In genomic region chr10:35924726-35925125, GRCh38 we compare ENCODE assay signal across 20 cellular contexts.
A peak's percentile ranks its signal among the peaks of the same experiment; 100 is the strongest.
DNase-seq lines count a peak whose midpoint lies in the region; ATAC-seq and TF ChIP-seq lines count a peak whose summit lies in the region.
"Had no signal": no experiment of that assay in that cellular context is flagged by ENCODE, and none has a peak within 500 bp of the region (broad histone marks: within the 10 kb centered on the region; RNA-seq: fewer than 3 reads in every experiment).

No MANE protein-coding gene starts in this region.

- ATAC-seq in GM18870 (IDR thresholded peaks at IDR 0.05; ENCODE audit: unreplicated experiment): no peak
- ATAC-seq: GM12878 had no signal

- no peak overlapping the region for H4K8ac ChIP-seq in mesendoderm (ENCODE audit: low read depth, low read length)

- TF ChIP-seq CTCF in WERI-Rb-1 (IDR thresholded peaks at IDR 0.05; ENCODE audit: low read depth, low read length): no peak

- H2AK5ac ChIP-seq in mesendoderm (ENCODE audit: low read length): no peak overlapping the region

- H3K27me3 ChIP-seq in HUES48 (ENCODE audit: control insufficient read depth, insufficient read depth, low read length): no peaks in the 10 kb centered on the region
- no peaks in the 10 kb centered on the region for H3K27me3 ChIP-seq in WERI-Rb-1 (ENCODE audit: insufficient read depth, low read depth, severe bottlenecking)
- no peaks in the 10 kb centered on the region for H3K27me3 ChIP-seq in mesendoderm (ENCODE audit: insufficient read depth, low read length, poor library complexity)

- H3K9ac ChIP-seq in HUES48 (ENCODE audit: low read depth, low read length) (no peak overlapping the region), mesendoderm (ENCODE audit: low read length) (no peak overlapping the region)
- H3K9ac ChIP-seq: GM23248 had no signal

- H3K4me2 ChIP-seq in mesendoderm (ENCODE audit: low read length): no peak overlapping the region

- H3K4me1 ChIP-seq in HUES48 (ENCODE audit: control insufficient read depth, insufficient read depth, low read length) (peaks cover 28% of the 10 kb centered on the region), mesendoderm (ENCODE audit: control insufficient read depth, low read depth, low read length) (peaks cover 11% of the 10 kb centered on the region)

- DNase-seq in ELF-1 (ENCODE audit: low read depth, low spot score): peak; percentile 74
- DNase-seq in WERI-Rb-1: no peak
- peak; percentile 69 for DNase-seq in mesendoderm
- DNase-seq in activated gamma-delta T cell (lab: John Stamatoyannopoulos, UW): no peak
- no peak for DNase-seq in NCI-H2107 treated with DMSO at 0.1 percent for 48 hours (lab: John Stamatoyannopoulos, UW; ENCODE audit: unreplicated experiment)
- DNase-seq: ACHN; CD4-positive, CD25-positive, alpha-beta regulatory T cell; DMS53; HFFc6; Kasumi-1; MM.1S; NCI-H1092 treated with DMSO at 0.1 percent for 48 hours; NCI-H1694 treated with DMSO at 0.1 percent for 48 hours; NCI-H2171 treated with DMSO at 0.1 percent for 48 hours; NCI-H446 treated with DMSO at 0.1 percent for 48 hours; SHP77 treated with DMSO at 0.1 percent for 48 hours had no signal

- H3K4ac ChIP-seq in mesendoderm (ENCODE audit: low read depth, low read length): no peak overlapping the region

- H3K27ac ChIP-seq in HUES48 (ENCODE audit: low read depth, low read length) (peak overlapping the region; percentile 79), WERI-Rb-1 (peak overlapping the region; percentile 14; the same call in 1 of the 2 replicates), mesendoderm (ENCODE audit: low read depth, low read length) (no peak overlapping the region)
- H3K27ac ChIP-seq: GM23248 had no signal

- H3K18ac ChIP-seq in mesendoderm (ENCODE audit: low read length): no peak overlapping the region

- H3K9me3 ChIP-seq in HUES48 (ENCODE audit: control insufficient read depth, insufficient read depth, low read length): no peaks in the 10 kb centered on the region
- H3K9me3 ChIP-seq in WERI-Rb-1 (ENCODE audit: severe bottlenecking): no peaks in the 10 kb centered on the region

- no peak overlapping the region for H2BK5ac ChIP-seq in mesendoderm (ENCODE audit: low read length)

- no peak overlapping the region for H3K56ac ChIP-seq in mesendoderm (ENCODE audit: low read length)

- no peak overlapping the region for H3K4me3 ChIP-seq in HUES48 (ENCODE audit: low read depth, low read length)
- no peak overlapping the region for H3K4me3 ChIP-seq in WERI-Rb-1 (ENCODE audit: low read depth, low read length)
- H3K4me3 ChIP-seq in mesendoderm (ENCODE audit: low read length): no peak overlapping the region
- H3K4me3 ChIP-seq: GM12878, GM23248 had no signal

- H3K79me1 ChIP-seq in mesendoderm (ENCODE audit: low read length): no peaks in the 10 kb centered on the region

- no peak overlapping the region for H2BK120ac ChIP-seq in mesendoderm (ENCODE audit: low read depth, low read length)

- H3K79me2 ChIP-seq in mesendoderm (ENCODE audit: control insufficient read depth, insufficient read depth, low read length): no peaks in the 10 kb centered on the region

- no peak overlapping the region for H2BK15ac ChIP-seq in mesendoderm (replicated peaks; ENCODE audit: low read depth)

- H4K5ac ChIP-seq in mesendoderm (ENCODE audit: low read length): no peak overlapping the region

- H3K36me3 ChIP-seq in HUES48 (ENCODE audit: control insufficient read depth, insufficient read depth, low read length) (no peaks in the 10 kb centered on the region), WERI-Rb-1 (no peaks in the 10 kb centered on the region), mesendoderm (ENCODE audit: control insufficient read depth, insufficient read depth, low read length) (no peaks in the 10 kb centered on the region)

- no peak overlapping the region for H3K23ac ChIP-seq in mesendoderm (ENCODE audit: low read length)

Comparison
In these comparisons a context has a peak if more than half of its experiments do, and no peak if none do; other contexts are left out.
1. DNase-seq: peak in ELF-1 (single experiment) and mesendoderm (single experiment); none in WERI-Rb-1 (single experiment), activated gamma-delta T cell (single experiment) and NCI-H2107 treated with DMSO at 0.1 percent for 48 hours (single experiment).